Comparison of ENCODE assay signal across 1 cellular context in the genomic region with DNA sequence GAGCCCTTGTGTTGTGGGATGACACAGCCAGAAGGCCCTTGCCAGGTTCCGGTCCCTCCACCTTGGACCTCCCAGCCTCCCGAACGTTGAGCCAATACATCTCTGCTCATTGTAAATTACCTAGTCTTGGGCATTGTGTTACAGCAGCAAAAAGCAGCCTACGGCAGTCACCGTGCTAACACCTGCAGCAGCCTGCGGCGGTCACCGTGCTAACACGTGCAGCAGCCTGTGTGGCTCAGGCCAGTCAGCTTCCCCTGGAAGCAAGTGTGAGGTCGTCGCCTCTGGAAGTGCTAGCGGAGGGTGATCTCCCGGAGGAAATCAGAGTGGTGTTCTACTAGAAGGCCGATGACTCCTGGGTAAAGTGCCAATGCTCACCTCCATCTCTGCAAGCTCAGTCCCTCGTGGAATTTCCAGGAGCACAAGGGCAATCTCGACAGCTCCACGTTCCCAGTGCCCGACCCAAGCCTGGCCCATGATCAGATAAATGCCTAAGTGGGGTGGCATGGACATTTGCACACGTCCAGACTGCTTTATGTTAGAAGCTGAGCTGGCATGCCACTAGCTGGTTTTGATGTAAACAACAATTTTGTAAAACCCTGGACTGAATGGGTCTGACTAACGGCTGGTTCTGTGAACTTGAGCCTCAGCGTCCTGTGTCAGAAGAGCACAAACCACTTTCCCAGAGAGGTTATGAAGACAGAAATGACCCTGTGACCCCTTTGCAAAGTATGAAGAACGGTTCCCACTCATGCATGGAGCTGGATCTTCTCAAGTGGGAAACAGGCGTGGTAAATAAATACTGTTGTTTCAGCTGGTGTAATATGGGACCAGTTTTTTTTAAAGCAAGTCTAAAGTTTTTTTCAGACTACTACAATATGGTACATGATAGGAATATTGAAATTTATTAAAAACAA.
TF ChIP-seq lines count a peak whose summit lies in the region.

No MANE protein-coding gene starts in this region.

TF ChIP-seq in IMR-90, 13 proteins besides CTCF, POLR2A, EP300 and RAD21:
- no peak for TF ChIP-seq MAZ (IDR thresholded peaks at IDR 0.05; ENCODE audit: borderline replicate concordance, low read depth, low read length)
- no peak for TF ChIP-seq RFX5 (IDR thresholded peaks at IDR 0.05; ENCODE audit: low read depth, low read length)
- TF ChIP-seq FOS (IDR thresholded peaks at IDR 0.05; ENCODE audit: low read depth, low read length), result no peak
- no peak for TF ChIP-seq BHLHE40 (IDR thresholded peaks at IDR 0.05; ENCODE audit: low read depth, low read length)
- no peak for TF ChIP-seq SMC3 (IDR thresholded peaks at IDR 0.05; ENCODE audit: low read depth, low read length)
- TF ChIP-seq CHD1 (IDR thresholded peaks at IDR 0.05; ENCODE audit: low read depth, low read length), result no peak
- TF ChIP-seq, protein P1, sequence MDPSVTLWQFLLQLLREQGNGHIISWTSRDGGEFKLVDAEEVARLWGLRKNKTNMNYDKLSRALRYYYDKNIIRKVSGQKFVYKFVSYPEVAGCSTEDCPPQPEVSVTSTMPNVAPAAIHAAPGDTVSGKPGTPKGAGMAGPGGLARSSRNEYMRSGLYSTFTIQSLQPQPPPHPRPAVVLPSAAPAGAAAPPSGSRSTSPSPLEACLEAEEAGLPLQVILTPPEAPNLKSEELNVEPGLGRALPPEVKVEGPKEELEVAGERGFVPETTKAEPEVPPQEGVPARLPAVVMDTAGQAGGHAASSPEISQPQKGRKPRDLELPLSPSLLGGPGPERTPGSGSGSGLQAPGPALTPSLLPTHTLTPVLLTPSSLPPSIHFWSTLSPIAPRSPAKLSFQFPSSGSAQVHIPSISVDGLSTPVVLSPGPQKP (IDR thresholded peaks at IDR 0.05; ENCODE audit: borderline replicate concordance, low read depth, low read length), result no peak
TF ChIP-seq in IMR-90: peak in this region for 0.
